ENCODE assay signal across 8 cellular contexts in the genomic region with DNA sequence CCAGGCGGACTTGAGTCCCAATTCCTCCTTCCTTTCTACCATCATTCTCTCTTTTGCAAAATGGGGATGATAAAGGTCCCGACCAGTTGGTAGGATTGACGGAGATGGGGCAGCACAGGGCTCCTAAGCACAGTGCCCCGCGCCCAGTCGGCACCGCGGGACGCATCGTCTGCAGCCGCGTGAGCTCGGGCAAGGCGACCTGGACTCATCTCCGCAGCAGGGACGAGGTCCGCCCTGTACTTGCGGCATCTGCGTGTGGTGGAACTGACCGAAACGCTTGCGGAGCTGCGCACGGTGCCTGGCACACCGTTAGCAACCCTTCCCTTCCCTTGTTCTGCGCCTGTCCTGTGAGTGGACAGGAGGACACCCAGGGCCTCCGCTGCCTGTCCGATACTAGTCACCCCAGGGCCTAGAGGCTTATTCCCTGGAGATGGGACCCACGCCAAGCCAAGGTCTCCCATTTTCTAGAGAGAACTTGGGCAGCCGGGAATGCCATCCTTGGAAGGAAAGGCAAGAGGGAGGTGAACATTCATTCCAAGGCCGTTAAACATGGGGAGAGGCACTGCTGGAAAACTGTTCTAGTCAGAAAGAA.
DNase-seq lines count a peak whose midpoint lies in the region; ATAC-seq and TF ChIP-seq lines count a peak whose summit lies in the region.

No MANE protein-coding gene starts in this region.

- peak overlapping the region; percentile 44 for H3K4me3 ChIP-seq in CD8-positive, alpha-beta T cell (ENCODE audit: low read depth, low read length)
- H3K4me3 ChIP-seq in MM.1S (ENCODE audit: low read length): peak overlapping the region; percentile 55

- peak overlapping the region; percentile 6; the same call in 1 of the 2 replicates for H3K9ac ChIP-seq in MM.1S (ENCODE audit: low read length)

- H4K20me1 ChIP-seq in MM.1S (ENCODE audit: insufficient read depth, low read length): no peaks in the 10 kb centered on the region

- intact Hi-C loops in CD8-positive, alpha-beta T cell (cut with DNase I, micrococcal nuclease): loop anchor here in 1 of 2 experiments (10.0 kb wide), 2 partner anchors 655 to 1755 kb away; no protein-coding TSS in a partner anchor

- POLR2A ChIA-PET in CD8-positive, alpha-beta T cell (lab: Charles Lee): no interaction called here

- no peaks in the 10 kb centered on the region for H3K36me3 ChIP-seq in CD8-positive, alpha-beta T cell (ENCODE audit: insufficient read depth, low read length)
- H3K36me3 ChIP-seq in MM.1S (replicated peaks; ENCODE audit: insufficient read depth, low read length): no peaks in the 10 kb centered on the region

- no peak for TF ChIP-seq CTCF in CD8-positive, alpha-beta T cell (IDR thresholded peaks at IDR 0.05)
- TF ChIP-seq CTCF in MM.1S (IDR thresholded peaks at IDR 0.05; ENCODE audit: low read length) (no peak), osteocyte (IDR thresholded peaks at IDR 0.05) (no peak)

- peaks cover 9% of the 10 kb centered on the region for H3K27me3 ChIP-seq in CD8-positive, alpha-beta T cell (ENCODE audit: insufficient read depth, low read length)
- H3K27me3 ChIP-seq in MM.1S (replicated peaks; ENCODE audit: insufficient read depth, low read length): peaks cover 9% of the 10 kb centered on the region

- H3K27ac ChIP-seq in CD8-positive, alpha-beta T cell (ENCODE audit: low read depth, low read length): no peak overlapping the region
- H3K27ac ChIP-seq in MM.1S (ENCODE audit: low read length): no peak overlapping the region

- no peak for ATAC-seq in CD8-positive, alpha-beta T cell
- ATAC-seq in HG02970 (IDR thresholded peaks at IDR 0.05; ENCODE audit: low FRiP score, unreplicated experiment) (no peak), HG03354 (IDR thresholded peaks at IDR 0.05; ENCODE audit: poor library complexity, severe bottlenecking, unreplicated experiment) (no peak)

- H3K4me3 Mint-ChIP-seq in CD8-positive, alpha-beta T cell: peak overlapping the region; percentile 50
- H3K4me3 Mint-ChIP-seq in osteocyte (ENCODE audit: unreplicated experiment): peak overlapping the region; percentile 65

- peak overlapping the region; percentile 80 for H2AFZ ChIP-seq in MM.1S (ENCODE audit: low read length)

- no peaks in the 10 kb centered on the region for H3K36me3 Mint-ChIP-seq in CD8-positive, alpha-beta T cell
- no peaks in the 10 kb centered on the region for H3K36me3 Mint-ChIP-seq in osteocyte (ENCODE audit: unreplicated experiment)

- H3K79me2 ChIP-seq in MM.1S (ENCODE audit: low read length): no peaks in the 10 kb centered on the region

- no peak for DNase-seq in CD8-positive, alpha-beta T cell
- no peak for DNase-seq in MM.1S
- DNase-seq in foreskin melanocyte: peak; percentile 15
- no peak for DNase-seq in osteocyte (ENCODE audit: extremely low spot score, unreplicated experiment)
- DNase-seq in mesenteric fat pad (ENCODE audit: low spot score): no peak
- DNase-seq in effector CD4-positive, alpha-beta T cell: no peak

- H3K4me1 Mint-ChIP-seq in CD8-positive, alpha-beta T cell (ENCODE audit: low read depth): peaks cover 7% of the 10 kb centered on the region
- peaks cover 12% of the 10 kb centered on the region for H3K4me1 Mint-ChIP-seq in osteocyte (ENCODE audit: unreplicated experiment)

- CTCF ChIA-PET in CD8-positive, alpha-beta T cell (lab: Charles Lee): interaction anchor here (0.6 to 1.3 kb wide), 5 partner anchors 8 to 915 kb away, joined by 3 to 4 read pairs (median 3); no protein-coding TSS in a partner anchor

- peaks cover 6% of the 10 kb centered on the region for H3K9me3 Mint-ChIP-seq in CD8-positive, alpha-beta T cell
- peaks cover 5% of the 10 kb centered on the region for H3K9me3 Mint-ChIP-seq in osteocyte (ENCODE audit: unreplicated experiment)

- H3K4me2 ChIP-seq in MM.1S (ENCODE audit: low read depth, low read length): peak overlapping the region; percentile 89

- no peaks in the 10 kb centered on the region for H3F3A ChIP-seq in MM.1S (ENCODE audit: insufficient read depth, low read length)

- H3K4me1 ChIP-seq in CD8-positive, alpha-beta T cell (ENCODE audit: insufficient read depth, low read length): peaks cover 8% of the 10 kb centered on the region
- no peaks in the 10 kb centered on the region for H3K4me1 ChIP-seq in MM.1S (ENCODE audit: low read length)

- no peaks in the 10 kb centered on the region for H3K9me3 ChIP-seq in CD8-positive, alpha-beta T cell (ENCODE audit: low read length)
- H3K9me3 ChIP-seq in MM.1S (replicated peaks; ENCODE audit: insufficient read depth, low read length): no peaks in the 10 kb centered on the region

- no peak overlapping the region for H3K27ac Mint-ChIP-seq in CD8-positive, alpha-beta T cell
- no peak overlapping the region for H3K27ac Mint-ChIP-seq in osteocyte (ENCODE audit: unreplicated experiment)

- H3K27me3 Mint-ChIP-seq in CD8-positive, alpha-beta T cell (ENCODE audit: low read depth): peaks cover 49% of the 10 kb centered on the region
- H3K27me3 Mint-ChIP-seq in osteocyte (ENCODE audit: unreplicated experiment): peaks cover 7% of the 10 kb centered on the region

- H3K9me2 ChIP-seq in MM.1S (replicated peaks; ENCODE audit: insufficient read depth, low read length): no peaks in the 10 kb centered on the region
